ENCODE assay signal across 8 cellular contexts in the genomic region with DNA sequence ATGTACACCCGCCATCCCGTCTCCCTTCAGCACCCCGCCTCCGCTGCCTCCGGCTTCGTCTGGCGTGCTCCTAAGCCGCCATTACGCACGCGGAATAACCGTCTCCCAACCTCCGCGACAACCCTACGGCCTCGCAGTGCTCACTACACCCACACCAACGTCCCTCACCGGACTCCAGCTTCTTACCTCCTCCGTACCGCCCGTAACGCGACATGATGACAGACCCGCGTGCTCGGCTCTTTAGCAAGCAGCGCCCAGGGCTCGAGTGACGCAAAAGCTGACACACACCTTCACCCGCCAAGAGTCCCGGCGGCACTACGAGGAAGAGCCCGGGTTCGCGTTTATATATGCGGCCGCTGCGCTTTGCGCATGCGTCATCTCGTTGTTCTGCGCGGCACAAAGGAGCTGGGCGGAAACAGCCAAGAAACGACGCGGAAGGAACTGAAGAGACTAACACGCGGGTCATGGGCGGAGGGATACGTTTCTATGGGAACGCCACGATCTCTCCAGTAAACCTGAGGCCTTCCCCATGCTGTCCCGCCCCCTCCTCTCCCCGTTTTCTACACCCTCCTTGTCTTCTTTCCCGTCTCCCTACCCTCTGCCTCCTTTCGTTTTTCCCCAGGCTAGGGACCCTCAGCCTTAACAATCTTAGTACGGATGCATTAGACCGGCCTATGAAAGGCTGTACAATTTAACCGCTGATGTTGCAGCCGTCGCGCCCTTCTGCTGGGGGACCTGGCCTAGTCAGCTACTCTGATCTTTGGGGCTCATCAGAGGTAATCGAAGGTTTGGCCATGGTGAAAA. TPM values are rescaled to one million over a fixed set of nuclear protein-coding genes. Genes with fewer than 3 reads are reported as not detected.
A peak's percentile ranks its signal among the peaks of the same experiment; 100 is the strongest.
DNase-seq lines count a peak whose midpoint lies in the region; ATAC-seq and TF ChIP-seq lines count a peak whose summit lies in the region.

Gene SRSF7 (minus strand): TSS at position 319 of the 804 bp plus-strand sequence. CDS start 105 bp downstream, at position 214.

- no peaks in the 10 kb centered on the region for H3K27me3 Mint-ChIP-seq in CD8-positive, alpha-beta T cell (ENCODE audit: low read depth)

- H3K27me3 ChIP-seq in CD8-positive, alpha-beta T cell (ENCODE audit: insufficient read depth, low read length), result no peaks in the 10 kb centered on the region
- H3K27me3 ChIP-seq in lung (ENCODE audit: control insufficient read depth, insufficient read depth), result no peaks in the 10 kb centered on the region

- intact Hi-C loops in CD8-positive, alpha-beta T cell (cut with DNase I, micrococcal nuclease), result loop anchor here (1.0 to 10.0 kb wide), 9 partner anchors 27 to 1784 kb away; partner anchors contain the start of genes ATL2 (in 2 of the 2), GEMIN6 (in 2 of the 2), GALM (in 1 of the 2) and RMDN2 (in 1 of the 2)

- peaks cover 36% of the 10 kb centered on the region for H3K36me3 ChIP-seq in CD8-positive, alpha-beta T cell (ENCODE audit: insufficient read depth, low read length)
- peaks cover 9 to 24% of the 10 kb centered on the region in 2 donors for H3K36me3 ChIP-seq in lung (ENCODE audit: control insufficient read depth in 2 of 2, insufficient read depth in 2 of 2, low read length in 2 of 2)

- peaks cover 47% of the 10 kb centered on the region for H3K36me3 Mint-ChIP-seq in CD8-positive, alpha-beta T cell

- H3K9me3 ChIP-seq in CD8-positive, alpha-beta T cell (ENCODE audit: low read length), result no peaks in the 10 kb centered on the region
- no peaks in the 10 kb centered on the region for H3K9me3 ChIP-seq in lung (ENCODE audit: control insufficient read depth in 2 of 2, insufficient read depth in 1 of 2, low read length in 1 of 2)

- peak within 1 kb of the TSS; percentile 96 for H3K4me3 Mint-ChIP-seq in CD8-positive, alpha-beta T cell

- POLR2A ChIA-PET in CD8-positive, alpha-beta T cell (lab: Charles Lee), result interaction anchor here (0.6 to 3.1 kb wide), 51 partner anchors 9 to 1785 kb away, joined by 3 to 78 read pairs (median 5); partner anchors contain the start of genes DHX57, GALM, HNRNPLL and MAP4K3

- peak within 1 kb of the TSS; percentile 96 for H3K27ac ChIP-seq in CD8-positive, alpha-beta T cell (ENCODE audit: low read depth, low read length)
- peak within 1 kb of the TSS; percentile 84 to 99 for H3K27ac ChIP-seq in lung (ENCODE audit: low read depth in 1 of 2, low read length in 1 of 2)

- CTCF ChIA-PET in CD8-positive, alpha-beta T cell (lab: Charles Lee), result interaction anchor here (0.7 to 2.4 kb wide), 5 partner anchors 9 to 170 kb away, joined by 3 to 12 read pairs (median 3); no protein-coding TSS in a partner anchor

- DNase-seq in CD8-positive, alpha-beta T cell, result peak; percentile 96 to 100 (median 98)
- DNase-seq in HS-5 (ENCODE audit: low read depth), result peak; percentile 97
- peak; percentile 85 for DNase-seq in NK-92 treated with Interleukin-12 subunit alpha and Interleukin-12 subunit beta, amount 100 ng/mL, for 24 hours (lab: John Stamatoyannopoulos, UW)
- peak; percentile 100 for DNase-seq in activated CD8-positive, alpha-beta memory T cell treated with anti-CD3 and anti-CD28 coated beads for 24 hours
- peak; percentile 96 for DNase-seq in effector CD8-positive, alpha-beta T cell (lab: John Stamatoyannopoulos, UW)
- DNase-seq in lung (ENCODE audit: low spot score), result peak; percentile 97
- peak; percentile 95 to 98 (median 97) for DNase-seq in stimulated activated CD4-positive, alpha-beta T cell treated with anti-CD3 and anti-CD28 coated beads, TNF-alpha, amount 100 ng/mL, for 4 hours (ENCODE audit: low read depth in 3 of 3)

- ATAC-seq in CD8-positive, alpha-beta T cell, result peak; percentile 73
- ATAC-seq in GM19467 (IDR thresholded peaks at IDR 0.05; ENCODE audit: unreplicated experiment) (peak; percentile 69), lung (ENCODE audit: insufficient read depth, low FRiP score) (peak; percentile 92)

- peaks cover 51% of the 10 kb centered on the region for H3K4me1 Mint-ChIP-seq in CD8-positive, alpha-beta T cell (ENCODE audit: low read depth)

- WGBS in lung, 2 donors, result 1% methylated on average over 65 of the region's 65 CpGs

- peaks cover 53% of the 10 kb centered on the region for H3K4me1 ChIP-seq in CD8-positive, alpha-beta T cell (ENCODE audit: insufficient read depth, low read length)
- peaks cover 3 to 6% of the 10 kb centered on the region in 2 donors for H3K4me1 ChIP-seq in lung (ENCODE audit: control insufficient read depth in 2 of 2, insufficient read depth in 2 of 2, low read length in 2 of 2)

- no peaks in the 10 kb centered on the region for H3K9me3 Mint-ChIP-seq in CD8-positive, alpha-beta T cell

- H3K4me3 ChIP-seq in CD8-positive, alpha-beta T cell (ENCODE audit: low read depth, low read length), result peak within 1 kb of the TSS; percentile 92
- H3K4me3 ChIP-seq in lung, result peak within 1 kb of the TSS; percentile 89

- TF ChIP-seq CTCF in CD8-positive, alpha-beta T cell (IDR thresholded peaks at IDR 0.05), result no peak
- TF ChIP-seq CTCF in lung (IDR thresholded peaks at IDR 0.05; ENCODE audit: control extremely low read depth, extremely low read depth), result no peak

- peak within 1 kb of the TSS; percentile 98 for H3K27ac Mint-ChIP-seq in CD8-positive, alpha-beta T cell

RNA-seq across cellular contexts. Expression of gene SRSF7, which starts in this region (rescaled TPM):
- total RNA-seq in CD8-positive, alpha-beta T cell, result 100 to 1,000 TPM; 607 to 608 TPM
- total RNA-seq in lung, result 100 to 1,000 TPM in 1 of 2 donors, 10 to 100 TPM in 1; 95.1 to 108 TPM
- 100 to 1,000 TPM; 151 to 155 TPM for polyA plus RNA-seq in lung

Comparison
In these comparisons a context has a peak if more than half of its experiments do, and no peak if none do; other contexts are left out.
1. Peak in every context shown above with its lines: DNase-seq, ATAC-seq, H3K4me3 ChIP-seq and H3K27ac ChIP-seq.
2. RNA of gene SRSF7 (total RNA-seq): 607 to 608 TPM in CD8-positive, alpha-beta T cell; 95.1 to 108 TPM in lung; every median in the first group is over 4 times any median in the second.